In the genomic region with DNA sequence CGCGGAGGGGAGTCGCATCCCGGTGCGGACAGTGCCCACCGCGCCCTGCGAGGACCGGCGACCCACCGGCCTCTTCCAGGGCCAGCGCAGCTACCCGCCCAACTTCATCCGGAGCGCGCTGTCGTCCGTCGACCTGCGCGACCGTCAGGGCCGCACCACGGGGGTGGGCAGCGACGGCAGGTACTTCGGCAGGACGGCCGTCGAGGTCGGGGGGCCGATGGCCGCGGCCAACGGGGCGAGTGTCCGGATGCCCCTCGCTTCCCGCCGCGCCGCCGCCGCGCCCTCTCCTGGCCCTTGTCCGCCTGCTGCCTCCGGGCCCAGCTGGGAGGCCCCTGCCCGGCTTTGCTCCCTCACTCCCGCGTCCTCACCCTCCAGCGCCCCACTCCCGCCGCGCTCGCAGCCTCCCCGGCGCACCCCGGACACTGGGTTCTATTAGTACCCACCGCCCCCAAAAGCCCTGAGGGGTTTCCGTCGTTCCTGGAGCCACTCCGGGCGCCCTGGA, we compare ENCODE assay signal across 9 cellular contexts. TPM values are rescaled to one million over a fixed set of nuclear protein-coding genes. Genes with fewer than 3 reads are reported as not detected.
DNase-seq lines count a peak whose midpoint lies in the region; ATAC-seq, FAIRE-seq and TF ChIP-seq lines count a peak whose summit lies in the region.
"Not testable (repeated sequence)": the region's sequence is repeated elsewhere in the genome, so short reads cannot be mapped to it uniquely, and the experiment has no call there.
"Had no signal": no experiment of that assay in that cellular context is flagged by ENCODE, and none has a peak within 500 bp of the region (broad histone marks: within the 10 kb centered on the region; RNA-seq: fewer than 3 reads in every experiment).

No MANE protein-coding gene starts in this region.

- FAIRE-seq in K562 (lab: Jason Lieb, UNC): not testable (repeated sequence)

- not testable (repeated sequence) for H3K27ac ChIP-seq in ACC112 (ENCODE audit: low read depth, low read length); neural cell (ENCODE audit: low read length); smooth muscle cell (ENCODE audit: low read depth)
- peak overlapping the region; percentile 68; the same call in 1 of the 3 replicates for H3K27ac ChIP-seq in K562 (ENCODE audit: extremely low read depth, low read depth, low read length)

- peak overlapping the region; percentile 77 for H3K4me3 ChIP-seq in ACC112 (ENCODE audit: low read depth, low read length)
- H3K4me3 ChIP-seq in K562: peak overlapping the region; percentile 50
- peak overlapping the region; percentile 62 for H3K4me3 ChIP-seq in fibroblast of the aortic adventitia (ENCODE audit: low read depth, low read length)
- peak overlapping the region; percentile 44 for H3K4me3 ChIP-seq in kidney epithelial cell (ENCODE audit: low read depth, low read length)
- peak overlapping the region; percentile 56 for H3K4me3 ChIP-seq in neural cell (ENCODE audit: low read length)
- H3K4me3 ChIP-seq in smooth muscle cell: peak overlapping the region; percentile 65

- WGBS in K562 (ENCODE audit: insufficient coverage, low coverage, missing lambda C conversion rate): 62% methylated on average over 7 of the region's 63 CpGs
- WGBS in smooth muscle cell (ENCODE audit: low lambda C conversion rate): 4% methylated on average over 50 of the region's 63 CpGs

- not testable (repeated sequence) for H3K36me3 Mint-ChIP-seq in HFFc6 (ENCODE audit: low read depth); activated CD4-positive, alpha-beta T cell treated with anti-CD3 and anti-CD28 coated beads for 36 hours (ENCODE audit: low read depth)

- POLR2A ChIA-PET in activated CD4-positive, alpha-beta T cell treated with anti-CD3 and anti-CD28 coated beads for 36 hours (lab: Charles Lee); K562 (lab: Yijun Ruan, JAX): not testable (repeated sequence)

- H3K27me3 ChIP-seq in ACC112 (ENCODE audit: insufficient read depth, low read length); K562 (ENCODE audit: control insufficient read depth in 2 of 2, insufficient read depth in 2 of 2, low read length in 2 of 2); kidney epithelial cell (ENCODE audit: control insufficient read depth, insufficient read depth, low read length); neural cell (ENCODE audit: insufficient read depth, low read depth, low read length); smooth muscle cell (ENCODE audit: low read depth): not testable (repeated sequence)

- TF ChIP-seq POLR2A in K562 (conservative IDR thresholded peaks at IDR 0.05): not testable (repeated sequence)

- H3K27me3 Mint-ChIP-seq in HFFc6 (ENCODE audit: insufficient read depth); activated CD4-positive, alpha-beta T cell treated with anti-CD3 and anti-CD28 coated beads for 36 hours: not testable (repeated sequence)

- H3K9me1 ChIP-seq in K562 (ENCODE audit: control insufficient read depth, insufficient read depth, low read length): not testable (repeated sequence)

- not testable (repeated sequence) for H3K36me3 ChIP-seq in ACC112 (ENCODE audit: insufficient read depth, low read length); K562 (ENCODE audit: control insufficient read depth, insufficient read depth, low read length); kidney epithelial cell (ENCODE audit: control insufficient read depth, insufficient read depth, low read length); neural cell (ENCODE audit: insufficient read depth, low read length); smooth muscle cell (ENCODE audit: low read depth)

- not testable (repeated sequence) for H3K9me3 ChIP-seq in K562 (replicated peaks; ENCODE audit: control insufficient read depth, insufficient read depth, low read depth, low read length); neural cell (ENCODE audit: low read length); smooth muscle cell (replicated peaks; ENCODE audit: low read depth)

- H3K9ac ChIP-seq in K562 (ENCODE audit: insufficient read depth in 1 of 2, low read depth in 2 of 2, low read length in 2 of 2): peak overlapping the region; percentile 66 to 94; a peak in 3 of 4 replicates
- not testable (repeated sequence) for H3K9ac ChIP-seq in neural cell (ENCODE audit: low read length); smooth muscle cell (ENCODE audit: low read depth)

- H3K4me2 ChIP-seq in K562 (ENCODE audit: insufficient read depth, low read length) (peak overlapping the region; percentile 74; the same call in 1 of the 2 replicates), smooth muscle cell (peak overlapping the region; percentile 92)
- not testable (repeated sequence) for H3K4me2 ChIP-seq in neural cell (ENCODE audit: low read length)

- intact Hi-C loops in activated CD4-positive, alpha-beta T cell treated with anti-CD3 and anti-CD28 coated beads for 36 hours (cut with DNase I, micrococcal nuclease); K562 (cut with micrococcal nuclease): not testable (repeated sequence)

- not testable (repeated sequence) for TF ChIP-seq RAD21 in K562 (CRISPR knock-in tag; conservative IDR thresholded peaks at IDR 0.05 in 1 of 2, IDR thresholded peaks at IDR 0.05 in 1 of 2); neural cell (conservative IDR thresholded peaks at IDR 0.05)

- not testable (repeated sequence) for H3K9me2 ChIP-seq in neural cell (ENCODE audit: insufficient read depth, low read length)

- TF ChIP-seq CTCF in HFFc6 (IDR thresholded peaks at IDR 0.05); K562 (IDR thresholded peaks at IDR 0.05 in 2 of 3, conservative IDR thresholded peaks at IDR 0.05 in 1 of 3; ENCODE audit: insufficient read depth in 2 of 3, low read depth in 1 of 3, low read length in 3 of 3); fibroblast of the aortic adventitia (IDR thresholded peaks at IDR 0.05; ENCODE audit: insufficient read depth, low read length); kidney epithelial cell (IDR thresholded peaks at IDR 0.05; ENCODE audit: insufficient read depth, low read length, poor library complexity, severe bottlenecking); neural cell (IDR thresholded peaks at IDR 0.05; ENCODE audit: poor library complexity, severe bottlenecking); smooth muscle cell (IDR thresholded peaks at IDR 0.05; ENCODE audit: borderline replicate concordance, insufficient read depth, poor library complexity, severe bottlenecking): not testable (repeated sequence)

- not testable (repeated sequence) for H3F3A ChIP-seq in neural cell (ENCODE audit: insufficient read depth, low read length, poor library complexity, severe bottlenecking); smooth muscle cell (ENCODE audit: low read depth)

- H3K79me2 ChIP-seq in ACC112 (ENCODE audit: control insufficient read depth, insufficient read depth, low read length, unreplicated experiment); K562 (ENCODE audit: control insufficient read depth, insufficient read depth, low read length); neural cell (replicated peaks; ENCODE audit: insufficient read depth, low read length); smooth muscle cell (ENCODE audit: low read depth): not testable (repeated sequence)

- H4K20me1 ChIP-seq in K562 (replicated peaks; ENCODE audit: control insufficient read depth, insufficient read depth, low read length); neural cell (ENCODE audit: insufficient read depth); smooth muscle cell (ENCODE audit: low read depth): not testable (repeated sequence)

- peak overlapping the region; percentile 83 for H3K4me3 Mint-ChIP-seq in HFFc6
- H3K4me3 Mint-ChIP-seq in activated CD4-positive, alpha-beta T cell treated with anti-CD3 and anti-CD28 coated beads for 36 hours: peak overlapping the region; percentile 61

- not testable (repeated sequence) for H3K27ac Mint-ChIP-seq in HFFc6; activated CD4-positive, alpha-beta T cell treated with anti-CD3 and anti-CD28 coated beads for 36 hours

- not testable (repeated sequence) for H2AFZ ChIP-seq in ACC112 (ENCODE audit: low read length, unreplicated experiment); neural cell (ENCODE audit: low read depth, low read length); smooth muscle cell (ENCODE audit: low read depth)
- H2AFZ ChIP-seq in K562 (ENCODE audit: low read depth, low read length): 0 out of 2 replicates have a peak overlapping the region, but pooled peaks have one; percentile 68

- peak; percentile 38 for ATAC-seq in activated CD4-positive, alpha-beta T cell treated with anti-CD3 and anti-CD28 coated beads for 36 hours
- ATAC-seq in K562: peak; percentile 31

- H3K9me3 Mint-ChIP-seq in HFFc6; activated CD4-positive, alpha-beta T cell treated with anti-CD3 and anti-CD28 coated beads for 36 hours (ENCODE audit: low read depth): not testable (repeated sequence)

- not testable (repeated sequence) for DNase-seq in HFFc6; fibroblast of the aortic adventitia (ENCODE audit: low read depth); kidney epithelial cell (ENCODE audit: low read depth); smooth muscle cell (lab: John Stamatoyannopoulos, UW; ENCODE audit: unreplicated experiment)
- DNase-seq in activated CD4-positive, alpha-beta T cell treated with anti-CD3 and anti-CD28 coated beads for 36 hours: peak; percentile 9
- DNase-seq in K562 (ENCODE audit: extremely low read depth in 1 of 4, low spot score in 3 of 4): peak in 2 of 4 experiments; percentile 2 to 4

- TF ChIP-seq EP300 in K562 (IDR thresholded peaks at IDR 0.05; ENCODE audit: low read length); neural cell (conservative IDR thresholded peaks at IDR 0.05; ENCODE audit: poor library complexity, severe bottlenecking): not testable (repeated sequence)

- in situ Hi-C loops in K562 (cut with MboI): not testable (repeated sequence)

- not testable (repeated sequence) for BruUV-seq in K562 (replicated peaks; lab: Mats Ljungman, UMichigan)

- H3K4me1 ChIP-seq in ACC112 (ENCODE audit: control insufficient read depth, insufficient read depth, low read length, unreplicated experiment); smooth muscle cell (ENCODE audit: low read depth): not testable (repeated sequence)
- peaks cover 0 to 11% of the 10 kb centered on the region in 2 experiments; a peak in 2 of 5 replicates for H3K4me1 ChIP-seq in K562 (replicated peaks in 1 of 2; ENCODE audit: control insufficient read depth in 2 of 2, insufficient read depth in 2 of 2, low read length in 2 of 2)

- CTCF ChIA-PET in activated CD4-positive, alpha-beta T cell treated with anti-CD3 and anti-CD28 coated beads for 36 hours (lab: Charles Lee); K562 (lab: Yijun Ruan, JAX; ENCODE audit: low intra/inter-chr PET ratio): not testable (repeated sequence)

- H3K4me1 Mint-ChIP-seq in HFFc6 (ENCODE audit: low read depth): peaks cover 13% of the 10 kb centered on the region; the same call in 1 of the 2 replicates
- not testable (repeated sequence) for H3K4me1 Mint-ChIP-seq in activated CD4-positive, alpha-beta T cell treated with anti-CD3 and anti-CD28 coated beads for 36 hours

RNA-seq across cellular contexts. Expression of a gene that starts 43.6 kb away (rescaled TPM):
- under 1 TPM in 2 of 6 experiments, not detected in 4; 0.07 to 0.19 TPM for total RNA-seq in HFFc6 (2021; fragmentation: NEBNext Ultra II Directional; extraction: Animal tissue kit (Norgen Biotek cat#: 25700))
- total RNA-seq in activated CD4-positive, alpha-beta T cell treated with anti-CD3 and anti-CD28 coated beads for 36 hours: under 1 TPM in 1 of 2 experiments, not detected in 1; 0.14 TPM
- 1.3 TPM in 2 replicates for total RNA-seq in K562 (2011; cell fraction: chromatin; rRNA removed; ENCODE audit: low replicate concordance)
- 1.1 and 1.2 TPM in 2 replicates for total RNA-seq in K562 (2011; cell fraction: nucleolus; rRNA removed)
- 0.84 and 1.1 TPM in 2 replicates for total RNA-seq in K562 (2011; cell fraction: nucleoplasm; rRNA removed)
- total RNA-seq in K562 (2014; rRNA removed) (0.24 and 0.32 TPM in 2 replicates), K562 (2014; rRNA removed; fragmentation: Illumina TruSeq; extraction: Trizol) (0.10 and 0.22 TPM in 2 replicates), K562 (2015; rRNA removed; fragmentation: Illumina TruSeq; extraction: Trizol) (0.34 and 0.47 TPM in 2 replicates), K562 (2021) (0.16 and 0.20 TPM in 2 replicates), fibroblast of the aortic adventitia (ENCODE audit: low replicate concordance) (0.09 and 0.16 TPM in 2 replicates), kidney epithelial cell (not detected in 2 replicates), smooth muscle cell (not detected in 2 replicates)
- polyA plus RNA-seq in K562 (2011; rRNA removed) (0.19 and 0.21 TPM in 2 replicates), K562 (2014; fragmentation: Illumina TruSeq; extraction: Trizol) (0.06 and 0.25 TPM in 2 replicates), K562 (2014; fragmentation: Nextera tagmentation; extraction: Ambion mirVana) (not detected), K562 (2014; rRNA removed) (0.42 and 0.73 TPM in 2 replicates), neural cell (0.82 and 1.6 TPM in 2 replicates), smooth muscle cell (not detected in 2 replicates)
- 0.06 and 0.34 TPM in 2 replicates for polyA plus RNA-seq in K562 (2011; cell fraction: cytosol; rRNA removed)
- polyA plus RNA-seq in K562 (2011; cell fraction: nucleus; rRNA removed): 0.41 and 0.85 TPM in 2 replicates
- 0.23 and 0.37 TPM in 2 replicates for polyA plus RNA-seq in K562 (2012)
- 0.28 and 0.30 TPM in 2 replicates for polyA minus RNA-seq in K562 (2011; rRNA and poly(A)+ RNA removed)
- not detected in 2 replicates for polyA minus RNA-seq in K562 (2011; cell fraction: cytosol; rRNA and poly(A)+ RNA removed)
- 0.56 and 1.1 TPM in 2 replicates for polyA minus RNA-seq in K562 (2011; cell fraction: nucleus; rRNA and poly(A)+ RNA removed)
- polyA minus RNA-seq in neural cell: 0.97 and 1.4 TPM in 2 replicates
- total RNA-seq: A172 had no signal
